ENCODE assay signal across 19 cellular contexts in the genomic region with DNA sequence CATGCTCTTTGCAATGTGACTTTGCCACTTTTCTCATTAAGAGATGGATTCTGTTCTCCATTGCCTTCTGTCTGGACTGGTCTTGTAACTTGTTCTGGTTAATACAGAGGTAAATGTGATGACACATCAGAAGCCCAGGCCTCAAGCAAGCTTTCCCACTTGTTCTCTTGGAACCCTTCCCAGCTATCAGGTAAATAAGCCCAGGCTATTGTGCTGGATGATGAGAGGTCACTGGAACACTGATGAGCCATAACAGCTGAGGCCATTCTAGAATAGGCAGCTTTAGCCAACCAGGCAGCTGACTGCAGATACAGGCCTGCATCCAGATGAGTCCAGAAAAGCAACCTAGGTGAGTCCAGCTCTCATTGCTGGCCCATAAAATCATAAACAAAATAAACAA.
A peak's percentile ranks its signal among the peaks of the same experiment; 100 is the strongest.
DNase-seq lines count a peak whose midpoint lies in the region; ATAC-seq and TF ChIP-seq lines count a peak whose summit lies in the region.
"Had no signal": no experiment of that assay in that cellular context is flagged by ENCODE, and none has a peak within 500 bp of the region (broad histone marks: within the 10 kb centered on the region; RNA-seq: fewer than 3 reads in every experiment).

No MANE protein-coding gene starts in this region.

- H3K9me3 Mint-ChIP-seq in MCF 10A (ENCODE audit: unreplicated experiment) = no peaks in the 10 kb centered on the region
- H3K9me3 Mint-ChIP-seq: activated T-helper 2 cell treated with anti-CD3 and anti-CD28 coated beads, Interferon-gamma antibody, Interleukin-2, Interleukin-4, amounts not matched to agents 10 μg/mL and 5 μg/mL and 100 μg/mL, durations not matched to agents 14 hours and 24 hours and 36 hours; CD4-positive, alpha-beta T cell; neural crest cell had no signal

- POLR2A ChIA-PET in MCF 10A (lab: Yijun Ruan, JAX) (interaction anchor here (0.8 to 0.9 kb wide), 2 partner anchors 11 kb away, joined by 3 to 5 read pairs; no protein-coding TSS in a partner anchor), PC-3 (lab: Charles Lee; ENCODE audit: unreplicated experiment) (no interaction called here), A673 (lab: Charles Lee; ENCODE audit: low non-redundant PET) (no interaction called here)

- H3K4me3 Mint-ChIP-seq in MCF 10A (ENCODE audit: unreplicated experiment) = no peak overlapping the region
- H3K4me3 Mint-ChIP-seq: activated CD8-positive, alpha-beta T cell treated with anti-CD3 and anti-CD28 coated beads, Interleukin-2, amount 10 ng/mL, durations not matched to agents 7 days and 5 days; CD4-positive, alpha-beta T cell; neural crest cell had no signal

- no peaks in the 10 kb centered on the region for H3K36me3 ChIP-seq in breast epithelium
- H3K36me3 ChIP-seq in PC-3 (ENCODE audit: low read depth, low read length) = no peaks in the 10 kb centered on the region
- H3K36me3 ChIP-seq in A673 (ENCODE audit: insufficient read depth, low read length, poor library complexity, severe bottlenecking) = no peaks in the 10 kb centered on the region
- H3K36me3 ChIP-seq: thoracic aorta had no signal

- no peak overlapping the region for H2AFZ ChIP-seq in PC-3 (ENCODE audit: low read length)

- peak; percentile 97 for ATAC-seq in PC-3
- ATAC-seq: activated CD8-positive, alpha-beta T cell treated with anti-CD3 and anti-CD28 coated beads, Interleukin-2, amount 10 ng/mL, durations not matched to agents 7 days and 5 days had no signal

- no peak for TF ChIP-seq POLR2A in breast epithelium (IDR thresholded peaks at IDR 0.05)

- H3K4me2 ChIP-seq in PC-3 (ENCODE audit: low read length) = no peak overlapping the region
- H3K4me2 ChIP-seq: SK-N-SH had no signal

- no peaks in the 10 kb centered on the region for H3K27me3 ChIP-seq in breast epithelium
- H3K27me3 ChIP-seq in PC-3 (ENCODE audit: low read length) = no peaks in the 10 kb centered on the region
- no peaks in the 10 kb centered on the region for H3K27me3 ChIP-seq in A673 (replicated peaks; ENCODE audit: insufficient read depth, low read depth, low read length, poor library complexity)

- H3K4me1 Mint-ChIP-seq in MCF 10A (ENCODE audit: insufficient read depth, unreplicated experiment) = peaks cover 11% of the 10 kb centered on the region
- H3K4me1 Mint-ChIP-seq: neural crest cell had no signal

- H3K9me3 ChIP-seq in breast epithelium = no peaks in the 10 kb centered on the region
- no peaks in the 10 kb centered on the region for H3K9me3 ChIP-seq in PC-3 (ENCODE audit: low read length)
- H3K9me3 ChIP-seq in A673 (ENCODE audit: low read depth, low read length, poor library complexity, severe bottlenecking) = no peaks in the 10 kb centered on the region
- H3K9me3 ChIP-seq: SK-N-SH, thoracic aorta had no signal

- BruUV-seq in MCF 10A (replicated peaks; lab: Mats Ljungman, UMichigan) = no TSS peak
- no TSS peak for BruUV-seq in PC-3 (replicated peaks; lab: Mats Ljungman, UMichigan)
- BruUV-seq in A673 (replicated peaks; lab: Mats Ljungman, UMichigan) = no TSS peak

- no peaks in the 10 kb centered on the region for H3K79me2 ChIP-seq in PC-3 (ENCODE audit: low read length)

- H3K4me3 ChIP-seq in breast epithelium = no peak overlapping the region
- no peak overlapping the region for H3K4me3 ChIP-seq in PC-3 (ENCODE audit: low read length)
- no peak overlapping the region for H3K4me3 ChIP-seq in fibroblast of pulmonary artery (replicated peaks; ENCODE audit: low read depth, low read length)
- H3K4me3 ChIP-seq in A673 (ENCODE audit: low read depth, low read length, poor library complexity, severe bottlenecking) = no peak overlapping the region
- H3K4me3 ChIP-seq: thoracic aorta had no signal

- intact Hi-C loops in MCF 10A (cut with micrococcal nuclease) = no loop called here
- intact Hi-C loops in breast epithelium (cut with DNase I; ENCODE audit: low total_unique reads) = no loop called here
- intact Hi-C loops in PC-3 (cut with micrococcal nuclease) = no loop called here
- intact Hi-C loops in A673 (cut with micrococcal nuclease; ENCODE audit: unreplicated experiment) = no loop called here

- CTCF ChIA-PET in MCF 10A (lab: Yijun Ruan, JAX) = interaction anchor here (0.5 kb wide), 1 partner anchor 20 kb away, joined by 3 read pairs; no protein-coding TSS in a partner anchor
- CTCF ChIA-PET in PC-3 (lab: Charles Lee) = no interaction called here
- CTCF ChIA-PET in A673 (lab: Charles Lee) = no interaction called here

- H3K4me1 ChIP-seq in breast epithelium (no peaks in the 10 kb centered on the region), PC-3 (ENCODE audit: insufficient read depth, low read length) (no peaks in the 10 kb centered on the region), A673 (ENCODE audit: insufficient read depth, low read length, poor library complexity, severe bottlenecking) (peaks cover 5% of the 10 kb centered on the region)

- peak overlapping the region; percentile 23 for H3K27ac Mint-ChIP-seq in MCF 10A (ENCODE audit: low read depth, unreplicated experiment)
- H3K27ac Mint-ChIP-seq: activated CD8-positive, alpha-beta T cell treated with anti-CD3 and anti-CD28 coated beads, Interleukin-2, amount 10 ng/mL, durations not matched to agents 7 days and 5 days; activated T-helper 2 cell treated with anti-CD3 and anti-CD28 coated beads, Interferon-gamma antibody, Interleukin-2, Interleukin-4, amounts not matched to agents 10 μg/mL and 5 μg/mL and 100 μg/mL, durations not matched to agents 14 hours and 24 hours and 36 hours; CD4-positive, alpha-beta T cell had no signal

- H3K9ac ChIP-seq in PC-3 (ENCODE audit: low read length) = no peak overlapping the region
- H3K9ac ChIP-seq: SK-N-SH had no signal

- H4K20me1 ChIP-seq in PC-3 (ENCODE audit: low read length) = no peaks in the 10 kb centered on the region

- H3K27ac ChIP-seq in breast epithelium (no peak overlapping the region), PC-3 (ENCODE audit: low read length) (no peak overlapping the region), A673 (ENCODE audit: low read depth, low read length, poor library complexity, severe bottlenecking) (no peak overlapping the region)
- H3K27ac ChIP-seq: thoracic aorta had no signal

- no peaks in the 10 kb centered on the region for H3K36me3 Mint-ChIP-seq in MCF 10A (ENCODE audit: insufficient read depth, unreplicated experiment)

- H3K9me2 ChIP-seq in PC-3 (replicated peaks; ENCODE audit: low read length) = no peaks in the 10 kb centered on the region
- H3K9me2 ChIP-seq: SK-N-SH had no signal

- no peaks in the 10 kb centered on the region for H3F3A ChIP-seq in PC-3 (ENCODE audit: low read length, unreplicated experiment)

- DNase-seq in MCF 10A (ENCODE audit: unreplicated experiment) (peak; percentile 80), breast epithelium (ENCODE audit: low spot score in 2 of 2) (no peak), PC-3 (peak; percentile 95), fibroblast of pulmonary artery (ENCODE audit: low read depth) (peak; percentile 24), HuH-7 (ENCODE audit: low spot score) (no peak), A673 (ENCODE audit: low spot score) (no peak)
- DNase-seq in activated CD8-positive, alpha-beta memory T cell treated with anti-CD3 and anti-CD28 coated beads for 24 hours = no peak
- DNase-seq in stimulated activated CD4-positive, alpha-beta T cell treated with anti-CD3 and anti-CD28 coated beads, Interleukin-15, amount 100 ng/mL, for 24 hours = no peak
- DNase-seq: activated CD8-positive, alpha-beta T cell treated with anti-CD3 and anti-CD28 coated beads, Interleukin-2, amount 10 ng/mL, durations not matched to agents 7 days and 5 days; CD4-positive, alpha-beta T cell; GDM1; KG1; NCI-H1930; retina; SK-N-SH; stimulated activated CD4-positive, alpha-beta T cell treated with anti-CD3 and anti-CD28 coated beads, Interleukin-4, amount 100 ng/mL, for 1 hour had no signal

- H3K27me3 Mint-ChIP-seq in MCF 10A (ENCODE audit: insufficient read depth, unreplicated experiment) = no peaks in the 10 kb centered on the region
- H3K27me3 Mint-ChIP-seq: CD4-positive, alpha-beta T cell had no signal

- TF ChIP-seq CTCF in MCF 10A (IDR thresholded peaks at IDR 0.05; ENCODE audit: unreplicated experiment) (no peak), breast epithelium (IDR thresholded peaks at IDR 0.05) (no peak), PC-3 (conservative IDR thresholded peaks at IDR 0.05; ENCODE audit: low read depth, low read length) (no peak), fibroblast of pulmonary artery (IDR thresholded peaks at IDR 0.05; ENCODE audit: low read length, missing control alignments) (no peak), A673 (conservative IDR thresholded peaks at IDR 0.05; ENCODE audit: low read depth, low read length) (no peak)

Comparison
In these comparisons a context has a peak if more than half of its experiments do, and no peak if none do; other contexts are left out.
1. DNase-seq: peak in MCF 10A (single experiment), PC-3 (single experiment) and fibroblast of pulmonary artery (single experiment); none in breast epithelium (0 of 2), activated CD8-positive, alpha-beta memory T cell treated with anti-CD3 and anti-CD28 coated beads for 24 hours (single experiment), stimulated activated CD4-positive, alpha-beta T cell treated with anti-CD3 and anti-CD28 coated beads, Interleukin-15, amount 100 ng/mL, for 24 hours (single experiment), HuH-7 (single experiment) and A673 (single experiment).